17 cellular contexts compared by ENCODE assay signal in the genomic region with DNA sequence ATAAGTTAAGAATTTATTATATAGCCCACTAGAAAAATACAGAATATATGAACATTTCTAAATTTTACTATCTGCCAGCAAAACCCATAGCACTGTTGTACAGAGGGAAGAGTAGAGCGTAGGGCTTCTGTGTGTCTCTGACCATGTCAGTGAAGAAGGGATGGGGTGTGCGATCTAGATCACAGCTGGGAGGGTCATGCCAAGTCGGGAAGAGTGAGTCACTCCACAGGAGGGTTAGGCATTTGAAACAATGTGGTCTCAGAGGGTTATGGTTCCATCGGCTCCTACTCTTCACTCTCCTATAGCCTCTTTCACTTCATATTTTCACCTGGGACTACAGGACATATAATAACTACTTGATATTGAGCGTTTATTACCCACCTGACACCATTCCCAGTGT.
DNase-seq lines count a peak whose midpoint lies in the region; ATAC-seq and TF ChIP-seq lines count a peak whose summit lies in the region.
"Had no signal": no experiment of that assay in that cellular context is flagged by ENCODE, and none has a peak within 500 bp of the region (broad histone marks: within the 10 kb centered on the region; RNA-seq: fewer than 3 reads in every experiment).

No MANE protein-coding gene starts in this region.

- H3K4me1 ChIP-seq in foreskin keratinocyte, result no peaks in the 10 kb centered on the region

- H3K27me3 ChIP-seq in foreskin keratinocyte, result no peaks in the 10 kb centered on the region

- no peak overlapping the region for H3K27ac ChIP-seq in foreskin keratinocyte

- DNase-seq in 8988T (peak; percentile 15), HCEC 1CT (peak; percentile 36), amniotic epithelial cell (ENCODE audit: low read depth) (peak; percentile 76), foreskin keratinocyte (no peak), NOMO-1 (lab: John Stamatoyannopoulos, UW; ENCODE audit: unreplicated experiment in 2 of 2) (no peak), hypothalamus (lab: John Stamatoyannopoulos, UW) (no peak), DMS53 treated with DMSO at 0.1 percent for 48 hours (lab: John Stamatoyannopoulos, UW; ENCODE audit: unreplicated experiment) (no peak), nucleus accumbens (lab: John Stamatoyannopoulos, UW) (no peak)
- DNase-seq: activated CD4-positive, alpha-beta T cell treated with anti-CD3 and anti-CD28 coated beads for 1 hour; activated effector memory CD4-positive, alpha-beta T cell treated with anti-CD3 and anti-CD28 coated beads, Interleukin-2, amount 50 U/mL, for 16 hours; amygdala; CD4-positive, alpha-beta memory T cell; glutamatergic neuron; HFFc6; NCI-H2029; NCI-H524 treated with DMSO at 0.1 percent for 48 hours; stimulated activated CD4-positive, alpha-beta T cell treated with anti-CD3 and anti-CD28 coated beads, Interleukin-15, amount 100 ng/mL, for 24 hours had no signal

- TF ChIP-seq CTCF in foreskin keratinocyte (conservative IDR thresholded peaks at IDR 0.05), result no peak

- ATAC-seq in foreskin keratinocyte, result peak; percentile 35

Comparison
In these comparisons a context has a peak if more than half of its experiments do, and no peak if none do; other contexts are left out.
1. DNase-seq: peak in 8988T (single experiment), HCEC 1CT (single experiment) and amniotic epithelial cell (single experiment); none in foreskin keratinocyte (0 of 2), NOMO-1 (0 of 2), hypothalamus (0 of 51), DMS53 treated with DMSO at 0.1 percent for 48 hours (single experiment) and nucleus accumbens (0 of 56).